ENCODE assay signal across 14 cellular contexts in the genomic region with DNA sequence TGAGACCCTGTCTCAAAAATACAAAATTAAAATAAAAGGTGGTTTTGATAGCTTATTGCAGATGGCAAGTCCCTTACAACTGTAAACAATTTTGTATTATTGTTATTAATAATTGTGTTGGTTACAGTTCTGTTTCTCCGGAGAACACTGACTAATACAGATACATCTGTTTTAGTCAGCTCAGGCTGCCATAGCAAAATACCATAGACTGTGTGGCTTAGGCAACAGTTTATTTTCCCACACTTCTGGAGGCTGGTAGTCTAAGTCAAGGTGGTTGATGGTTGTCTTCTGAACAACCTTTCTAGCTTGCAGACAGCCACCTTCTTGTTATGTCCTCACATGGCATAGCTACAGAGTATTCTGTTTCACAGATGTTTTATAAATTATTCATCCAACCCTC.
DNase-seq lines count a peak whose midpoint lies in the region; ATAC-seq lines count a peak whose summit lies in the region.
"Had no signal": no experiment of that assay in that cellular context is flagged by ENCODE, and none has a peak within 500 bp of the region (broad histone marks: within the 10 kb centered on the region; RNA-seq: fewer than 3 reads in every experiment).

No MANE protein-coding gene starts in this region.

- peak; percentile 61 for ATAC-seq in GM21786 (IDR thresholded peaks at IDR 0.05; ENCODE audit: unreplicated experiment)
- ATAC-seq in HG03342 (IDR thresholded peaks at IDR 0.05; ENCODE audit: unreplicated experiment) = peak; percentile 80
- ATAC-seq: left ventricle myocardium superior had no signal

- H3K36me3 Mint-ChIP-seq in activated T-cell treated with anti-CD3 and anti-CD28 coated beads, Interleukin-2, amount 50 U/mL, for 24 hours (ENCODE audit: low read depth) = peaks cover 3% of the 10 kb centered on the region

- peaks cover 15% of the 10 kb centered on the region for H3K9me3 Mint-ChIP-seq in activated T-cell treated with anti-CD3 and anti-CD28 coated beads, Interleukin-2, amount 50 U/mL, for 24 hours

- H3K27ac Mint-ChIP-seq in activated T-cell treated with anti-CD3 and anti-CD28 coated beads, Interleukin-2, amount 50 U/mL, for 24 hours = peak overlapping the region; percentile 51

- no peaks in the 10 kb centered on the region for H3K27me3 Mint-ChIP-seq in activated T-cell treated with anti-CD3 and anti-CD28 coated beads, Interleukin-2, amount 50 U/mL, for 24 hours

- no peak overlapping the region for H3K4me3 Mint-ChIP-seq in activated T-cell treated with anti-CD3 and anti-CD28 coated beads, Interleukin-2, amount 50 U/mL, for 24 hours

- peaks cover 21% of the 10 kb centered on the region for H3K4me1 Mint-ChIP-seq in activated T-cell treated with anti-CD3 and anti-CD28 coated beads, Interleukin-2, amount 50 U/mL, for 24 hours (ENCODE audit: low read depth)

- no peak for DNase-seq in activated T-cell treated with anti-CD3 and anti-CD28 coated beads, Interleukin-2, amount 50 U/mL, for 24 hours
- no peak for DNase-seq in activated T-cell treated with anti-CD3 and anti-CD28 coated beads, Interleukin-2, amount 50 U/mL, for 48 hours
- DNase-seq in stimulated activated CD8-positive, alpha-beta memory T cell treated with anti-CD3 and anti-CD28 coated beads, Interleukin-4, amount 100 ng/mL, for 48 hours = peak; percentile 16
- no peak for DNase-seq in epidermal melanocyte (ENCODE audit: insufficient read length, low spot score)
- DNase-seq in hippocampal formation (lab: John Stamatoyannopoulos, UW) = no peak
- no peak for DNase-seq in Ammon's horn (ENCODE audit: low spot score)
- DNase-seq: ACHN, DMS153, foreskin melanocyte, left ventricle myocardium superior, NCI-H524, SHP77 treated with DMSO at 0.1 percent for 48 hours had no signal
